In genomic region chr4:119455734-119456133, GRCh38 we compare ENCODE assay signal across 8 cellular contexts.
DNase-seq lines count a peak whose midpoint lies in the region; TF ChIP-seq lines count a peak whose summit lies in the region.
"Not testable (repeated sequence)": the region's sequence is repeated elsewhere in the genome, so short reads cannot be mapped to it uniquely, and the experiment has no call there.

No MANE protein-coding gene starts in this region.

- not testable (repeated sequence) for H3K79me2 ChIP-seq in neural cell (replicated peaks; ENCODE audit: insufficient read depth, low read length)

- peak; percentile 58 to 59 for DNase-seq in Caco-2
- DNase-seq in Jurkat, Clone E6-1 (ENCODE audit: low read depth, low spot score); RWPE1 (ENCODE audit: low spot score); activated naive CD4-positive, alpha-beta T cell treated with anti-CD3 and anti-CD28 coated beads for 36 hours; suprapubic skin (ENCODE audit: low spot score in 2 of 2): not testable (repeated sequence)

- H3K9me2 ChIP-seq in neural cell (ENCODE audit: insufficient read depth, low read length) = not testable (repeated sequence)

- not testable (repeated sequence) for BruUV-seq in Caco-2 (replicated peaks; lab: Mats Ljungman, UMichigan)

- not testable (repeated sequence) for TF ChIP-seq EP300 in neural cell (conservative IDR thresholded peaks at IDR 0.05; ENCODE audit: poor library complexity, severe bottlenecking); suprapubic skin (IDR thresholded peaks at IDR 0.05)

- not testable (repeated sequence) for H3K4me2 ChIP-seq in neural cell (ENCODE audit: low read length)

- H3K9ac ChIP-seq in duodenal mucosa (ENCODE audit: low read depth in 1 of 2, low read length in 2 of 2); iPS-15b (ENCODE audit: low read depth, low read length); neural cell (ENCODE audit: low read length): not testable (repeated sequence)

- CTCF ChIA-PET in Caco-2 (lab: Charles Lee) = interaction anchor here (1.1 to 1.8 kb wide), 3 partner anchors 23 to 155 kb away, joined by 3 to 4 read pairs (median 4); a partner anchor contains a TSS
- CTCF ChIA-PET in RWPE1 (lab: Yijun Ruan, JAX); activated naive CD4-positive, alpha-beta T cell treated with anti-CD3 and anti-CD28 coated beads for 36 hours (lab: Charles Lee): not testable (repeated sequence)

- not testable (repeated sequence) for H3K36me3 ChIP-seq in Caco-2 (ENCODE audit: control insufficient read depth, insufficient read depth, low read length); duodenal mucosa (ENCODE audit: control insufficient read depth in 1 of 2, insufficient read depth in 2 of 2, low read length in 2 of 2); iPS-15b (ENCODE audit: control insufficient read depth, insufficient read depth, low read length); neural cell (ENCODE audit: insufficient read depth, low read length); suprapubic skin

- not testable (repeated sequence) for H3F3A ChIP-seq in neural cell (ENCODE audit: insufficient read depth, low read length, poor library complexity, severe bottlenecking)

- not testable (repeated sequence) for H4K20me1 ChIP-seq in neural cell (ENCODE audit: insufficient read depth)

- H3K36me3 Mint-ChIP-seq in Caco-2 (ENCODE audit: insufficient read depth, unreplicated experiment) = peaks cover 21% of the 10 kb centered on the region
- H3K36me3 Mint-ChIP-seq in activated naive CD4-positive, alpha-beta T cell treated with anti-CD3 and anti-CD28 coated beads for 36 hours (ENCODE audit: low read depth) = not testable (repeated sequence)

- H3K4me3 Mint-ChIP-seq in Caco-2 (ENCODE audit: unreplicated experiment) = peak overlapping the region; percentile 81
- peak overlapping the region; percentile 85 for H3K4me3 Mint-ChIP-seq in activated naive CD4-positive, alpha-beta T cell treated with anti-CD3 and anti-CD28 coated beads for 36 hours

- TF ChIP-seq RAD21 in neural cell (conservative IDR thresholded peaks at IDR 0.05) = not testable (repeated sequence)

- H3K4me3 ChIP-seq in Caco-2 (ENCODE audit: low read depth, low read length) (peak overlapping the region; percentile 46), duodenal mucosa (ENCODE audit: low read depth in 1 of 2, low read length in 2 of 2) (peak overlapping the region; percentile 22 to 53), iPS-15b (ENCODE audit: low read depth, low read length) (peak overlapping the region; percentile 11), neural cell (ENCODE audit: low read length) (peak overlapping the region; percentile 55), suprapubic skin (peak overlapping the region; percentile 82)
- H3K4me3 ChIP-seq in Jurkat, Clone E6-1 (ENCODE audit: low read length) = peak overlapping the region; percentile 39

- not testable (repeated sequence) for H3K4me1 Mint-ChIP-seq in Caco-2 (ENCODE audit: low read depth, unreplicated experiment); activated naive CD4-positive, alpha-beta T cell treated with anti-CD3 and anti-CD28 coated beads for 36 hours (ENCODE audit: low read depth)

- not testable (repeated sequence) for H2AFZ ChIP-seq in neural cell (ENCODE audit: low read depth, low read length)

- not testable (repeated sequence) for TF ChIP-seq POLR2A in suprapubic skin (IDR thresholded peaks at IDR 0.05)

- not testable (repeated sequence) for H3K9me3 Mint-ChIP-seq in Caco-2 (ENCODE audit: unreplicated experiment); activated naive CD4-positive, alpha-beta T cell treated with anti-CD3 and anti-CD28 coated beads for 36 hours

- H3K9me3 ChIP-seq in Caco-2; duodenal mucosa (ENCODE audit: control insufficient read depth in 1 of 2, low read length in 2 of 2); iPS-15b (ENCODE audit: control insufficient read depth, insufficient read depth, low read length); neural cell (ENCODE audit: low read length); suprapubic skin: not testable (repeated sequence)

- POLR2A ChIA-PET in Caco-2 (lab: Charles Lee) = interaction anchor here (0.9 to 1.0 kb wide), 2 partner anchors 38 to 171 kb away, joined by 3 to 4 read pairs; no protein-coding TSS in a partner anchor
- POLR2A ChIA-PET in RWPE1 (lab: Yijun Ruan, JAX; ENCODE audit: low non-redundant PET) = not testable (repeated sequence)

- H3K27me3 ChIP-seq in Caco-2 (replicated peaks; ENCODE audit: control insufficient read depth, insufficient read depth, low read length); duodenal mucosa (ENCODE audit: control insufficient read depth in 1 of 2, insufficient read depth in 2 of 2, low read length in 2 of 2); iPS-15b (ENCODE audit: control insufficient read depth, insufficient read depth, low read length); neural cell (ENCODE audit: insufficient read depth, low read depth, low read length); suprapubic skin: not testable (repeated sequence)

- peak overlapping the region; percentile 98 for H3K27ac Mint-ChIP-seq in Caco-2 (ENCODE audit: unreplicated experiment)
- H3K27ac Mint-ChIP-seq in activated naive CD4-positive, alpha-beta T cell treated with anti-CD3 and anti-CD28 coated beads for 36 hours = not testable (repeated sequence)

- intact Hi-C loops in Caco-2 (cut with micrococcal nuclease; ENCODE audit: unreplicated experiment) = loop anchor here (2.0 kb wide), 1 partner anchor 141 kb away; no protein-coding TSS in a partner anchor
- intact Hi-C loops in activated naive CD4-positive, alpha-beta T cell treated with anti-CD3 and anti-CD28 coated beads for 36 hours (cut with micrococcal nuclease) = loop anchor here (2.0 to 10.0 kb wide), 3 partner anchors 413 to 771 kb away; partner anchors contain the start of genes METTL14 and SEC24D

- H3K27ac ChIP-seq in RWPE1 = peak overlapping the region; percentile 85
- not testable (repeated sequence) for H3K27ac ChIP-seq in duodenal mucosa (ENCODE audit: low read depth, low read length); neural cell (ENCODE audit: low read length); suprapubic skin

- not testable (repeated sequence) for H3K4me1 ChIP-seq in Caco-2; duodenal mucosa (ENCODE audit: control insufficient read depth in 1 of 2, insufficient read depth in 2 of 2, low read length in 2 of 2); iPS-15b (ENCODE audit: control insufficient read depth, insufficient read depth, low read length); suprapubic skin

- 48% methylated on average over 18 of the region's 18 CpGs for WGBS in suprapubic skin

- not testable (repeated sequence) for TF ChIP-seq CTCF in Caco-2 (IDR thresholded peaks at IDR 0.05; ENCODE audit: insufficient read depth in 1 of 2, low read depth in 1 of 2, low read length in 1 of 2, severe bottlenecking in 1 of 2, unreplicated experiment in 1 of 2); RWPE1 (conservative IDR thresholded peaks at IDR 0.05; ENCODE audit: low read depth); neural cell (IDR thresholded peaks at IDR 0.05; ENCODE audit: poor library complexity, severe bottlenecking); suprapubic skin (IDR thresholded peaks at IDR 0.05)

- H3K27me3 Mint-ChIP-seq in Caco-2 (ENCODE audit: insufficient read depth, unreplicated experiment); activated naive CD4-positive, alpha-beta T cell treated with anti-CD3 and anti-CD28 coated beads for 36 hours (ENCODE audit: low read depth): not testable (repeated sequence)

Comparison
In these comparisons a context has a peak if more than half of its experiments do, and no peak if none do; other contexts are left out.
1. H3K4me3 ChIP-seq: peak in every context shown above with its lines; median percentile 82 in suprapubic skin; 55 in neural cell; 46 in Caco-2; 39 in Jurkat, Clone E6-1; 38 in duodenal mucosa; 11 in iPS-15b.